29 cellular contexts compared by ENCODE assay signal in genomic region chr11:128216198-128216597, GRCh38.
"Had no signal": no experiment of that assay in that cellular context is flagged by ENCODE, and none has a peak within 500 bp of the region (broad histone marks: within the 10 kb centered on the region; RNA-seq: fewer than 3 reads in every experiment).

No MANE protein-coding gene starts in this region.

- H3K27ac Mint-ChIP-seq: dendritic cell treated with granulocyte-macrophage colony-stimulating factor and Interleukin-4, amounts not matched to agents 40 ng/mL and 50 ng/mL, for 4 days; effector memory CD8-positive, alpha-beta T cell; endodermal cell had no signal

- H3K27me3 ChIP-seq: colonic mucosa, esophagus muscularis mucosa, esophagus squamous epithelium, foreskin keratinocyte, gastrocnemius medialis, gastroesophageal sphincter, heart left ventricle, heart right ventricle had no signal

- ATAC-seq: effector memory CD8-positive, alpha-beta T cell; esophagus mucosa; foreskin keratinocyte; gastrocnemius medialis; gastroesophageal sphincter; heart left ventricle; heart right ventricle had no signal

- H3K36me3 ChIP-seq: colonic mucosa, esophagus muscularis mucosa, esophagus squamous epithelium, gastrocnemius medialis, gastroesophageal sphincter, heart left ventricle, heart right ventricle had no signal

- H3K4me3 ChIP-seq: colonic mucosa, coronary artery, dorsolateral prefrontal cortex, esophagus muscularis mucosa, esophagus squamous epithelium, gastrocnemius medialis, gastroesophageal sphincter, heart left ventricle, heart right ventricle had no signal

- FAIRE-seq: colon, endometrium, endothelial cell of umbilical vein, frontal cortex had no signal

- H3K9me3 ChIP-seq: colonic mucosa, esophagus muscularis mucosa, esophagus squamous epithelium, gastrocnemius medialis, gastroesophageal sphincter, heart left ventricle, heart right ventricle had no signal

- DNase-seq: colonic mucosa; cortex of kidney; dermis blood vessel endothelial cell; dorsolateral prefrontal cortex; effector CD4-positive, alpha-beta T cell; effector CD8-positive, alpha-beta T cell; effector memory CD4-positive, alpha-beta T cell; effector memory CD8-positive, alpha-beta T cell; endodermal cell; erythroblast; esophagus squamous epithelium; foreskin fibroblast; foreskin keratinocyte; foreskin melanocyte; gastrocnemius medialis; glutamatergic neuron; head of caudate nucleus; heart left ventricle; heart right ventricle had no signal

- H3K4me1 ChIP-seq: colonic mucosa, gastrocnemius medialis, heart left ventricle had no signal

- H3K27ac ChIP-seq: colonic mucosa, coronary artery, dorsolateral prefrontal cortex, epithelial cell of prostate, esophagus muscularis mucosa, esophagus squamous epithelium, foreskin keratinocyte, gastrocnemius medialis, gastroesophageal sphincter, heart left ventricle, heart right ventricle had no signal
